ENCODE assay signal across 8 cellular contexts in genomic region chr2:143513081-143513480, GRCh38.
DNase-seq lines count a peak whose midpoint lies in the region; ATAC-seq and TF ChIP-seq lines count a peak whose summit lies in the region.

No MANE protein-coding gene starts in this region.

- TF ChIP-seq CTCF in breast epithelium (IDR thresholded peaks at IDR 0.05) (peak in 2 of 3 donors; percentile 34 to 61), kidney epithelial cell (IDR thresholded peaks at IDR 0.05; ENCODE audit: insufficient read depth, low read length, poor library complexity, severe bottlenecking) (peak; percentile 90), upper lobe of right lung (IDR thresholded peaks at IDR 0.05) (peak; percentile 67)

- H3K4me3 ChIP-seq in HAP-1 (no peak overlapping the region), breast epithelium (no peak overlapping the region), kidney epithelial cell (ENCODE audit: low read depth, low read length) (no peak overlapping the region), upper lobe of right lung (no peak overlapping the region)

- H3K9me3 ChIP-seq in HAP-1 (no peaks in the 10 kb centered on the region), breast epithelium (no peaks in the 10 kb centered on the region), upper lobe of right lung (no peaks in the 10 kb centered on the region)

- H3K36me3 ChIP-seq in HAP-1 (replicated peaks) (no peaks in the 10 kb centered on the region), breast epithelium (no peaks in the 10 kb centered on the region), kidney epithelial cell (ENCODE audit: control insufficient read depth, insufficient read depth, low read length) (no peaks in the 10 kb centered on the region), upper lobe of right lung (no peaks in the 10 kb centered on the region)

- intact Hi-C loops in breast epithelium (cut with DNase I; ENCODE audit: low total_unique reads) = no loop called here
- intact Hi-C loops in upper lobe of right lung (cut with DNase I) = no loop called here

- in situ Hi-C loops in HAP-1 (cut with MboI; ENCODE audit: low sequenced_read_pairs) = no loop called here

- DNase-seq in NOMO-1 treated with DMSO at 0.1 percent for 48 hours (lab: John Stamatoyannopoulos, UW; ENCODE audit: unreplicated experiment) (peak; percentile 17), NOMO-1 (lab: John Stamatoyannopoulos, UW; ENCODE audit: unreplicated experiment in 2 of 2) (no peak), HAP-1 (ENCODE audit: low spot score in 2 of 2) (peak; percentile 48 to 56), NCI-H1092 (lab: John Stamatoyannopoulos, UW) (peak; percentile 3), breast epithelium (ENCODE audit: low spot score in 2 of 2) (no peak), kidney epithelial cell (ENCODE audit: low read depth) (no peak), upper lobe of right lung (no peak), GM19238 (ENCODE audit: insufficient read length, low spot score) (no peak)

- peak; percentile 85 for ATAC-seq in upper lobe of right lung

- no peak for TF ChIP-seq POLR2A in breast epithelium (IDR thresholded peaks at IDR 0.05)

- H3K27ac ChIP-seq in breast epithelium = no peak overlapping the region
- H3K27ac ChIP-seq in upper lobe of right lung = no peak overlapping the region

- H3K27me3 ChIP-seq in HAP-1 (ENCODE audit: low read depth) = no peaks in the 10 kb centered on the region
- no peaks in the 10 kb centered on the region for H3K27me3 ChIP-seq in breast epithelium
- H3K27me3 ChIP-seq in kidney epithelial cell (ENCODE audit: control insufficient read depth, insufficient read depth, low read length) = no peaks in the 10 kb centered on the region
- H3K27me3 ChIP-seq in upper lobe of right lung = no peaks in the 10 kb centered on the region

- H3K4me1 ChIP-seq in HAP-1 (no peaks in the 10 kb centered on the region), breast epithelium (no peaks in the 10 kb centered on the region), upper lobe of right lung (no peaks in the 10 kb centered on the region)

Comparison
In these comparisons a context has a peak if more than half of its experiments do, and no peak if none do; other contexts are left out.
1. DNase-seq: peak in NOMO-1 treated with DMSO at 0.1 percent for 48 hours (single experiment), HAP-1 (2 of 2) and NCI-H1092 (single experiment); none in NOMO-1 (0 of 2), breast epithelium (0 of 2), kidney epithelial cell (single experiment), upper lobe of right lung (single experiment) and GM19238 (single experiment).
2. Peak in every context shown above with its lines, with median percentiles within 50 percentile points of each other: CTCF ChIP-seq.